In the genomic region with DNA sequence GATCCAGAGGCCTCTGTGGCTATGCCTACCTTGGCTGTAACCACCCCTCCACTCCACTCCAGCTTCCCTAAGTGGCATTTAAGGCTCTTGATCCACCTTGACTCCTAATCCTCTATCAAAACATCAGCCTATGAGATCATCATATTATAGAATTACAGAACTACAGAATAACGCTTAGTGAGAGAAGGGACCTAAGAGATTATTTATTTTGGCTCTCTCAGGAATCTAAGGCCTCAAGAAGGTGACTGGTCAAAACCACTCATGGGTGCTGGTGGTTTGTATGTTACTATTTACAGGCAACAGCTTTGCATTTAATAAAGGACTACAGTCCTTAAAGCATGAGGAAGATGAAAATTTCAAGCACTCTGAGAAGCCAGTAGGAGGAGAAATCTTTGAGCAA, we compare ENCODE assay signal across 18 cellular contexts.
"Had no signal": no experiment of that assay in that cellular context is flagged by ENCODE, and none has a peak within 500 bp of the region (broad histone marks: within the 10 kb centered on the region; RNA-seq: fewer than 3 reads in every experiment).

No MANE protein-coding gene starts in this region.

- H3K9me3 ChIP-seq: adrenal gland, left ventricle myocardium inferior, right atrium auricular region, tibial artery had no signal

- H3K4me3 ChIP-seq: adrenal gland, left ventricle myocardium inferior, right atrium auricular region, tibial artery had no signal

- ATAC-seq: activated naive CD4-positive, alpha-beta T cell treated with anti-CD3 and anti-CD28 coated beads, Interleukin-2, amount 50 U/mL, for 72 hours; activated T-cell treated with anti-CD3 and anti-CD28 coated beads, Interleukin-2, amount 50 U/mL, for 72 hours; stimulated activated naive CD8-positive, alpha-beta T cell treated with anti-CD3 and anti-CD28 coated beads, Interleukin-15, Interleukin-2, amounts not matched to agents 100 U/mL and 50 U/mL, for 24 hours had no signal

- DNase-seq: activated CD4-positive, alpha-beta T cell treated with anti-CD3 and anti-CD28 coated beads, Interleukin-2, amount 50 U/mL, for 4 hours; activated gamma-delta T cell treated with Interleukin-2 at 50 U/mL for 16 hours; activated T-cell treated with anti-CD3 and anti-CD28 coated beads, Interleukin-2, amount 50 U/mL, for 72 hours; adrenal gland; cerebellar nuclear complex; cortex of kidney; erythroblast; foreskin melanocyte; kidney; left ventricle myocardium inferior; nephron progenitor cell; nucleus accumbens; stimulated activated CD4-positive, alpha-beta T cell treated with anti-CD3 and anti-CD28 coated beads, Interleukin-2, amount 100 ng/mL, for 24 hours; stimulated activated naive CD8-positive, alpha-beta T cell treated with anti-CD3 and anti-CD28 coated beads, Interleukin-15, Interleukin-2, amounts not matched to agents 100 U/mL and 50 U/mL, for 24 hours; substantia nigra; tibial artery had no signal

- H3K4me1 ChIP-seq: adrenal gland, left ventricle myocardium inferior, right atrium auricular region, tibial artery had no signal

- H3K27ac ChIP-seq: adrenal gland, left ventricle myocardium inferior, right atrium auricular region, tibial artery had no signal

- H3K36me3 ChIP-seq: adrenal gland, left ventricle myocardium inferior, right atrium auricular region, tibial artery had no signal

- H3K27me3 ChIP-seq: adrenal gland, right atrium auricular region, tibial artery had no signal
